ENCODE assay signal across 8 cellular contexts in genomic region chr16:2980227-2981176, GRCh38. TPM values are rescaled to one million over a fixed set of nuclear protein-coding genes. Genes with fewer than 3 reads are reported as not detected.
DNase-seq lines count a peak whose midpoint lies in the region; ATAC-seq and TF ChIP-seq lines count a peak whose summit lies in the region.

TSS of gene PKMYT1 (minus strand) at chr16:2980446. CDS start at chr16:2979657, 789 bp downstream.

- H3K27me3 ChIP-seq in HUES6 (ENCODE audit: control insufficient read depth, insufficient read depth, low read length): no peaks in the 10 kb centered on the region

- H3K9me3 ChIP-seq in HUES6 (ENCODE audit: control insufficient read depth, insufficient read depth, low read depth, low read length) (no peaks in the 10 kb centered on the region), mucosa of descending colon (no peaks in the 10 kb centered on the region)

- H3K9ac ChIP-seq in HUES6 (ENCODE audit: low read length): peak within 1 kb of the TSS; percentile 91

- intact Hi-C loops in mucosa of descending colon (cut with DNase I, micrococcal nuclease): no loop called here

- H3K27ac ChIP-seq in HUES6 (ENCODE audit: low read depth, low read length) (peak within 1 kb of the TSS; percentile 84), epithelial cell of prostate (peak within 1 kb of the TSS; percentile 37)

- H3K4me3 ChIP-seq in HUES6 (ENCODE audit: low read depth, low read length) (peak within 1 kb of the TSS; percentile 86), mucosa of descending colon (peak within 1 kb of the TSS; percentile 24)

- ATAC-seq in GM21423 (IDR thresholded peaks at IDR 0.05; ENCODE audit: unreplicated experiment) (peak; percentile 73), mucosa of descending colon (peak; percentile 92)

- peaks cover 27% of the 10 kb centered on the region for H3K36me3 ChIP-seq in HUES6 (ENCODE audit: control insufficient read depth, insufficient read depth, low read length)
- H3K36me3 ChIP-seq in mucosa of descending colon (ENCODE audit: low read depth): no peaks in the 10 kb centered on the region

- H3K4me1 ChIP-seq in HUES6 (ENCODE audit: control insufficient read depth, insufficient read depth, low read length): peaks cover 32% of the 10 kb centered on the region
- peaks cover 26% of the 10 kb centered on the region for H3K4me1 ChIP-seq in mucosa of descending colon (ENCODE audit: low read depth)

- no peak for TF ChIP-seq CTCF in mucosa of descending colon (IDR thresholded peaks at IDR 0.05)

- peak; percentile 99 for DNase-seq in D341Med (ENCODE audit: low spot score)
- peak; percentile 94 for DNase-seq in OCI-M1 (lab: John Stamatoyannopoulos, UW)
- peak; percentile 94 for DNase-seq in activated T-cell treated with anti-CD3 and anti-CD28 coated beads for 4 hours
- DNase-seq in epithelial cell of prostate (ENCODE audit: low read depth, low spot score): no peak
- peak; percentile 92 to 97 (median 94) for DNase-seq in mucosa of descending colon
- DNase-seq in stimulated activated CD8-positive, alpha-beta memory T cell treated with anti-CD3 and anti-CD28 coated beads, Interleukin-4, amount 100 ng/mL, for 1 hour (ENCODE audit: low read depth in 2 of 2, low spot score in 1 of 2): peak; percentile 91

RNA-seq across cellular contexts. Expression of gene PKMYT1, which starts in this region (rescaled TPM):
- 10 to 100 TPM in 1 of 3 donors, 1 to 10 TPM in 2; 3.1 to 20.0 (median 6.9) TPM for total RNA-seq in mucosa of descending colon
